ENCODE assay signal across 16 cellular contexts in genomic region chr4:116796022-116796421, GRCh38.
DNase-seq lines count a peak whose midpoint lies in the region; ATAC-seq and TF ChIP-seq lines count a peak whose summit lies in the region.
"Had no signal": no experiment of that assay in that cellular context is flagged by ENCODE, and none has a peak within 500 bp of the region (broad histone marks: within the 10 kb centered on the region; RNA-seq: fewer than 3 reads in every experiment).

No MANE protein-coding gene starts in this region.

- H3K79me1 ChIP-seq in mesenchymal stem cell (replicated peaks; ENCODE audit: low read length, poor library complexity, severe bottlenecking): no peaks in the 10 kb centered on the region

- no peaks in the 10 kb centered on the region for H3K27me3 ChIP-seq in endodermal cell (ENCODE audit: control insufficient read depth, insufficient read depth, low read length, poor library complexity, severe bottlenecking)
- H3K27me3 ChIP-seq in mesenchymal stem cell (ENCODE audit: control insufficient read depth in 1 of 2, insufficient read depth in 1 of 2, low read length in 2 of 2): no peaks in the 10 kb centered on the region

- no peaks in the 10 kb centered on the region for H3K9me3 ChIP-seq in endodermal cell (ENCODE audit: control insufficient read depth, low read length)
- no peaks in the 10 kb centered on the region for H3K9me3 ChIP-seq in mesenchymal stem cell (ENCODE audit: control insufficient read depth, low read length)

- no peak overlapping the region for H3K4me3 Mint-ChIP-seq in endodermal cell
- no peak overlapping the region for H3K4me3 Mint-ChIP-seq in nephron progenitor cell
- H3K4me3 Mint-ChIP-seq: B cell; CD4-positive, alpha-beta memory T cell had no signal

- CTCF ChIA-PET in HEK293T (lab: Yijun Ruan, JAX): no interaction called here

- H4K8ac ChIP-seq in mesenchymal stem cell (ENCODE audit: low read length): no peak overlapping the region

- WGBS in endodermal cell (ENCODE audit: insufficient coverage in 1 of 2, insufficient read length in 1 of 2), 2 experiments: 96 to 100% methylated on average over 1 to 2 of the region's 2 CpGs
- 79% methylated on average over 2 of the region's 2 CpGs for WGBS in mesenchymal stem cell

- H3K4me1 ChIP-seq in endodermal cell (ENCODE audit: control insufficient read depth, insufficient read depth, low read length): peaks cover 5% of the 10 kb centered on the region
- no peaks in the 10 kb centered on the region for H3K4me1 ChIP-seq in mesenchymal stem cell (ENCODE audit: control insufficient read depth, insufficient read depth, low read depth, low read length)

- H3K9ac ChIP-seq in endodermal cell (ENCODE audit: extremely low read depth, low read length, poor library complexity, severe bottlenecking) (no peak overlapping the region), mesenchymal stem cell (ENCODE audit: low read length) (no peak overlapping the region)

- no peak overlapping the region for H3K14ac ChIP-seq in mesenchymal stem cell (ENCODE audit: low read length in 2 of 2)

- H3K9me3 Mint-ChIP-seq in endodermal cell: no peaks in the 10 kb centered on the region
- no peaks in the 10 kb centered on the region for H3K9me3 Mint-ChIP-seq in nephron progenitor cell
- H3K9me3 Mint-ChIP-seq: CD4-positive, alpha-beta memory T cell had no signal

- no peak overlapping the region for H3K23ac ChIP-seq in mesenchymal stem cell (ENCODE audit: low read length in 2 of 2)

- H2BK15ac ChIP-seq in mesenchymal stem cell (ENCODE audit: low read depth, poor library complexity, severe bottlenecking): no peak overlapping the region

- H3K36me3 Mint-ChIP-seq in endodermal cell (ENCODE audit: low read depth): no peaks in the 10 kb centered on the region
- no peaks in the 10 kb centered on the region for H3K36me3 Mint-ChIP-seq in nephron progenitor cell (ENCODE audit: low read depth)
- H3K36me3 Mint-ChIP-seq: CD4-positive, alpha-beta memory T cell had no signal

- H3K27ac ChIP-seq in endodermal cell (ENCODE audit: low read depth, low read length): no peak overlapping the region
- no peak overlapping the region for H3K27ac ChIP-seq in mesenchymal stem cell (ENCODE audit: low read length, poor library complexity, severe bottlenecking)

- POLR2A ChIA-PET in HEK293T (lab: Yijun Ruan, JAX): no interaction called here

- H2BK12ac ChIP-seq in mesenchymal stem cell (ENCODE audit: low read length in 2 of 2): no peak overlapping the region

- H3K4me1 Mint-ChIP-seq in endodermal cell (peaks cover 5% of the 10 kb centered on the region), nephron progenitor cell (no peaks in the 10 kb centered on the region)
- H3K4me1 Mint-ChIP-seq: B cell; CD4-positive, alpha-beta memory T cell had no signal

- H2BK120ac ChIP-seq in mesenchymal stem cell (ENCODE audit: low read depth, low read length): no peak overlapping the region

- TF ChIP-seq CTCF in endodermal cell (conservative IDR thresholded peaks at IDR 0.05) (peak; percentile 58), nephron progenitor cell (IDR thresholded peaks at IDR 0.05) (no peak)

- H3K4me2 ChIP-seq in mesenchymal stem cell (ENCODE audit: low read length, poor library complexity, severe bottlenecking): no peak overlapping the region

- H3K4me3 ChIP-seq in endodermal cell (ENCODE audit: low read length): no peak overlapping the region
- H3K4me3 ChIP-seq in mesenchymal stem cell (ENCODE audit: insufficient read depth in 1 of 2, low read depth in 1 of 2, low read length in 2 of 2): no peak overlapping the region

- H2AK5ac ChIP-seq in mesenchymal stem cell (ENCODE audit: low read length, severe bottlenecking): no peak overlapping the region

- H3K36me3 ChIP-seq in endodermal cell (ENCODE audit: control insufficient read depth, insufficient read depth, low read length) (no peaks in the 10 kb centered on the region), mesenchymal stem cell (ENCODE audit: control insufficient read depth in 1 of 2, insufficient read depth in 2 of 2, low read depth in 1 of 2, low read length in 2 of 2) (no peaks in the 10 kb centered on the region)

- ATAC-seq in HG03135 (IDR thresholded peaks at IDR 0.05; ENCODE audit: unreplicated experiment): no peak
- ATAC-seq: PC-3 had no signal

- H2AFZ ChIP-seq in mesenchymal stem cell (ENCODE audit: low read depth, low read length): peak overlapping the region; percentile 36

- H3K4ac ChIP-seq in mesenchymal stem cell (ENCODE audit: low read depth in 1 of 2, low read length in 2 of 2): no peak overlapping the region

- peak; percentile 5 for DNase-seq in ELF-1 (ENCODE audit: low read depth, low spot score)
- DNase-seq in HEK293T (ENCODE audit: extremely low spot score): peak; percentile 6
- peak; percentile 57 for DNase-seq in endodermal cell
- no peak for DNase-seq in mesenchymal stem cell
- DNase-seq in HCEC 1CT: no peak
- DNase-seq in nephron progenitor cell: no peak
- DNase-seq: CD4-positive, alpha-beta memory T cell; GOT3; MV-4-11; NCI-H1417 treated with DMSO at 0.1 percent for 48 hours; NCI-H2029 treated with DMSO at 0.1 percent for 48 hours; NCI-H2227 treated with DMSO at 0.1 percent for 48 hours; NCI-H526; PC-3 had no signal

- H3K27ac Mint-ChIP-seq in endodermal cell (no peak overlapping the region), nephron progenitor cell (no peak overlapping the region)
- H3K27ac Mint-ChIP-seq: B cell; CD4-positive, alpha-beta memory T cell had no signal

- no peak overlapping the region for H3K18ac ChIP-seq in mesenchymal stem cell (ENCODE audit: low read depth in 1 of 2, low read length in 2 of 2)

- H3K27me3 Mint-ChIP-seq in endodermal cell (ENCODE audit: insufficient read depth) (no peaks in the 10 kb centered on the region), nephron progenitor cell (ENCODE audit: low read depth, poor library complexity) (no peaks in the 10 kb centered on the region)
- H3K27me3 Mint-ChIP-seq: B cell; CD4-positive, alpha-beta memory T cell had no signal

- no peak overlapping the region for H2BK5ac ChIP-seq in mesenchymal stem cell (ENCODE audit: low read depth, low read length, poor library complexity, severe bottlenecking)

- H4K91ac ChIP-seq in mesenchymal stem cell (ENCODE audit: low read length): no peak overlapping the region

TF ChIP-seq in HEK293T, 16 proteins besides CTCF, POLR2A, EP300 and RAD21:
- TF ChIP-seq FOXK2 (IDR thresholded peaks at IDR 0.05) (no peak), PKNOX1 (IDR thresholded peaks at IDR 0.05) (no peak), NFRKB (IDR thresholded peaks at IDR 0.05) (no peak), CTBP1 (IDR thresholded peaks at IDR 0.05; ENCODE audit: borderline replicate concordance) (no peak)

Comparison
In these comparisons a context has a peak if more than half of its experiments do, and no peak if none do; other contexts are left out.
1. DNase-seq: peak in ELF-1 (single experiment), HEK293T (single experiment) and endodermal cell (single experiment); none in mesenchymal stem cell (single experiment), HCEC 1CT (single experiment) and nephron progenitor cell (single experiment).